23 cellular contexts compared by ENCODE assay signal in the genomic region with DNA sequence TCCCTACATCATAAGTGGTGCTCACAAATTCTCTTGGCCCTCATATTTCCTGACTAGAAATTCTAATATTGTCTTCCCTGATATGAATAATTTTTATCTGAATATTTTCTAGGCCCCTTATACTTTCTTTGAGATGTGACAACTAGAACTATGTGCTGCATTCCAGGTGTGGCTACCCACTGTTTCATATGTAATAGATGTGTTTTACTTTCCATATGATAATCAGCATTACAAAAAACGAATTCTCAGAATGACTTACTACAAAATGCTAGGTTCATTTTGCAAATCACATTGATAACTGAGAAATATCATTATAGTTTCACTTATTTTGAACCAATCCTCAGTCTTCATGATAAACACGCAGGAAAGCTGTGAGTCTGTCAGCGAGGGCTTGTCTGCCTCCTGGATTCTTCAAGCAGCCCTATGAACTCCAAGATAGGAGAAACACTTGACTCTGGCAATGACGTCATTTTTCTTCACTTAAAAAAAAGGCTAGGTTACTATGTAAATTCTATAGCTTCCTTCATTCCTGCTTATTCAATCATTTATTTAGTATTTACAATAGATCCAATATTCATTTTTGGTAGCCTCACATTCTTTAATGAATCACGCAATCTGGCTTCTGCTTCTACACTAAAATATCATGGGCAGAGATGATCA. TPM values are rescaled to one million over a fixed set of nuclear protein-coding genes. Genes with fewer than 3 reads are reported as not detected.
"Had no signal": no experiment of that assay in that cellular context is flagged by ENCODE, and none has a peak within 500 bp of the region (broad histone marks: within the 10 kb centered on the region; RNA-seq: fewer than 3 reads in every experiment).

No MANE protein-coding gene starts in this region.

- DNase-seq: IMR-90, Kasumi-1, MM.1S, NCI-H1092 treated with DMSO at 0.1 percent for 48 hours, NCI-H1436, NCI-H187 treated with DMSO at 0.1 percent for 48 hours, NCI-H2029 treated with DMSO at 0.1 percent for 48 hours, NCI-H2227 treated with DMSO at 0.1 percent for 48 hours, NCI-H524, NCI-H69, NCI-H774, PC-3, SHP77, SK-N-SH, SW 1271, T-cell had no signal

- H3K9me3 ChIP-seq: SK-N-SH had no signal

- H3K27ac ChIP-seq: KMS-11, RWPE1 had no signal

- H3K9ac ChIP-seq: KMS-11, SK-N-SH had no signal

- H3K4me2 ChIP-seq: KMS-11, SK-N-SH had no signal

- ATAC-seq: Panc1, PC-3, T-cell had no signal

RNA-seq across cellular contexts. Expression of gene WEE2, which starts 4.6 kb away (rescaled TPM):
- total RNA-seq: HT-29, IMR-90, M059J, OCI-LY7, PC-3, SK-MEL-5, T-cell had no signal
- polyA plus RNA-seq: IMR-90, SK-N-SH had no signal

RNA-seq across cellular contexts. Expression of gene TAS2R3, which starts 51.2 kb away (rescaled TPM):
- total RNA-seq: M059J had no signal
- polyA plus RNA-seq: IMR-90, SK-N-SH had no signal
